1 cellular context compared by ENCODE assay signal in genomic region chr7:108525985-108526767, GRCh38.
TF ChIP-seq lines count a peak whose summit lies in the region.

A gene with protein sequence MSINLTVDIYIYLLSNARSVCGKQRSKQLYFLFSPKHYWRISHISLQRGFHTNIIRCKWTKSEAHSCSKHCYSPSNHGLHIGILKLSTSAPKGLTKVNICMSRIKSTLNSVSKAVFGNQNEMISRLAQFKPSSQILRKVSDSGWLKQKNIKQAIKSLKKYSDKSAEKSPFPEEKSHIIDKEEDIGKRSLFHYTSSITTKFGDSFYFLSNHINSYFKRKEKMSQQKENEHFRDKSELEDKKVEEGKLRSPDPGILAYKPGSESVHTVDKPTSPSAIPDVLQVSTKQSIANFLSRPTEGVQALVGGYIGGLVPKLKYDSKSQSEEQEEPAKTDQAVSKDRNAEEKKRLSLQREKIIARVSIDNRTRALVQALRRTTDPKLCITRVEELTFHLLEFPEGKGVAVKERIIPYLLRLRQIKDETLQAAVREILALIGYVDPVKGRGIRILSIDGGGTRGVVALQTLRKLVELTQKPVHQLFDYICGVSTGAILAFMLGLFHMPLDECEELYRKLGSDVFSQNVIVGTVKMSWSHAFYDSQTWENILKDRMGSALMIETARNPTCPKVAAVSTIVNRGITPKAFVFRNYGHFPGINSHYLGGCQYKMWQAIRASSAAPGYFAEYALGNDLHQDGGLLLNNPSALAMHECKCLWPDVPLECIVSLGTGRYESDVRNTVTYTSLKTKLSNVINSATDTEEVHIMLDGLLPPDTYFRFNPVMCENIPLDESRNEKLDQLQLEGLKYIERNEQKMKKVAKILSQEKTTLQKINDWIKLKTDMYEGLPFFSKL (minus strand): TSS chr7:108526135. CDS start chr7:108515491, 10,644 bp downstream.

TF ChIP-seq in GM12878, 131 proteins besides CTCF, POLR2A, EP300 and RAD21 (continued from another document and continues in another):
- TF ChIP-seq PBX3 (IDR thresholded peaks at IDR 0.05; ENCODE audit: insufficient replicate concordance, low read depth, low read length) (peak; percentile 91), RB1 (IDR thresholded peaks at IDR 0.05; ENCODE audit: borderline replicate concordance) (peak; percentile 98), GABPA (IDR thresholded peaks at IDR 0.05; ENCODE audit: low read depth) (peak; percentile 86), ZNF592 (IDR thresholded peaks at IDR 0.05) (no peak), ZZZ3 (IDR thresholded peaks at IDR 0.05; ENCODE audit: control insufficient read depth, insufficient read length, low read depth) (no peak), ZNF622 (IDR thresholded peaks at IDR 0.05) (no peak), MTA2 (IDR thresholded peaks at IDR 0.05; ENCODE audit: low read depth) (no peak; the same call in 1 of the 2 replicates), YY1 (IDR thresholded peaks at IDR 0.05; ENCODE audit: low read depth, low read length) (peak; percentile 57), ZNF217 (IDR thresholded peaks at IDR 0.05) (no peak), NRF1 (conservative IDR thresholded peaks at IDR 0.05; ENCODE audit: low read depth, low read length) (peak; percentile 52), EZH2 (IDR thresholded peaks at IDR 0.05; ENCODE audit: borderline replicate concordance, control insufficient read depth, low read depth, low read length) (no peak), POLR2AphosphoS2 (IDR thresholded peaks at IDR 0.05; ENCODE audit: low read depth, low read length) (peak; percentile 93), HCFC1 (IDR thresholded peaks at IDR 0.05; ENCODE audit: low read length) (peak; percentile 31), WRNIP1 (IDR thresholded peaks at IDR 0.05; ENCODE audit: borderline replicate concordance, low read depth, low read length) (no peak), BCL3 (IDR thresholded peaks at IDR 0.05; ENCODE audit: borderline replicate concordance, insufficient read depth, low read depth, low read length, poor library complexity, severe bottlenecking) (peak; percentile 24), CHD4 (IDR thresholded peaks at IDR 0.05) (no peak), ESRRA (IDR thresholded peaks at IDR 0.05; ENCODE audit: low read length) (no peak), SPI1 (IDR thresholded peaks at IDR 0.05; ENCODE audit: borderline replicate concordance, insufficient read depth, low read depth, low read length) (peak; percentile 39; the same call in 1 of the 2 replicates), HDAC6 (IDR thresholded peaks at IDR 0.05; ENCODE audit: unreplicated experiment) (no peak), RAD51 (IDR thresholded peaks at IDR 0.05) (no peak), ELK1 (IDR thresholded peaks at IDR 0.05; ENCODE audit: low read depth, low read length) (no peak; the same call in none of the 2 replicates), NFXL1 (IDR thresholded peaks at IDR 0.05; ENCODE audit: borderline replicate concordance) (no peak), FOXM1 (IDR thresholded peaks at IDR 0.05; ENCODE audit: low read depth, low read length) (no peak), MEF2A (IDR thresholded peaks at IDR 0.05; ENCODE audit: insufficient read depth, low read depth, low read length) (0 out of 2 replicates have a peak, but pooled peaks have one; percentile 20), BACH1 (IDR thresholded peaks at IDR 0.05; ENCODE audit: borderline replicate concordance) (0 out of 2 replicates have a peak, but pooled peaks have one; percentile 4), CHD1 (IDR thresholded peaks at IDR 0.05; ENCODE audit: low read depth, low read length) (no peak), SIN3A (IDR thresholded peaks at IDR 0.05; ENCODE audit: low read depth, low read length) (peak; percentile 87)
- TF ChIP-seq, protein P1, sequence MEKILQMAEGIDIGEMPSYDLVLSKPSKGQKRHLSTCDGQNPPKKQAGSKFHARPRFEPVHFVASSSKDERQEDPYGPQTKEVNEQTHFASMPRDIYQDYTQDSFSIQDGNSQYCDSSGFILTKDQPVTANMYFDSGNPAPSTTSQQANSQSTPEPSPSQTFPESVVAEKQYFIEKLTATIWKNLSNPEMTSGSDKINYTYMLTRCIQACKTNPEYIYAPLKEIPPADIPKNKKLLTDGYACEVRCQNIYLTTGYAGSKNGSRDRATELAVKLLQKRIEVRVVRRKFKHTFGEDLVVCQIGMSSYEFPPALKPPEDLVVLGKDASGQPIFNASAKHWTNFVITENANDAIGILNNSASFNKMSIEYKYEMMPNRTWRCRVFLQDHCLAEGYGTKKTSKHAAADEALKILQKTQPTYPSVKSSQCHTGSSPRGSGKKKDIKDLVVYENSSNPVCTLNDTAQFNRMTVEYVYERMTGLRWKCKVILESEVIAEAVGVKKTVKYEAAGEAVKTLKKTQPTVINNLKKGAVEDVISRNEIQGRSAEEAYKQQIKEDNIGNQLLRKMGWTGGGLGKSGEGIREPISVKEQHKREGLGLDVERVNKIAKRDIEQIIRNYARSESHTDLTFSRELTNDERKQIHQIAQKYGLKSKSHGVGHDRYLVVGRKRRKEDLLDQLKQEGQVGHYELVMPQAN (conservative IDR thresholded peaks at IDR 0.05) = peak; percentile 94
- TF ChIP-seq, protein P2, sequence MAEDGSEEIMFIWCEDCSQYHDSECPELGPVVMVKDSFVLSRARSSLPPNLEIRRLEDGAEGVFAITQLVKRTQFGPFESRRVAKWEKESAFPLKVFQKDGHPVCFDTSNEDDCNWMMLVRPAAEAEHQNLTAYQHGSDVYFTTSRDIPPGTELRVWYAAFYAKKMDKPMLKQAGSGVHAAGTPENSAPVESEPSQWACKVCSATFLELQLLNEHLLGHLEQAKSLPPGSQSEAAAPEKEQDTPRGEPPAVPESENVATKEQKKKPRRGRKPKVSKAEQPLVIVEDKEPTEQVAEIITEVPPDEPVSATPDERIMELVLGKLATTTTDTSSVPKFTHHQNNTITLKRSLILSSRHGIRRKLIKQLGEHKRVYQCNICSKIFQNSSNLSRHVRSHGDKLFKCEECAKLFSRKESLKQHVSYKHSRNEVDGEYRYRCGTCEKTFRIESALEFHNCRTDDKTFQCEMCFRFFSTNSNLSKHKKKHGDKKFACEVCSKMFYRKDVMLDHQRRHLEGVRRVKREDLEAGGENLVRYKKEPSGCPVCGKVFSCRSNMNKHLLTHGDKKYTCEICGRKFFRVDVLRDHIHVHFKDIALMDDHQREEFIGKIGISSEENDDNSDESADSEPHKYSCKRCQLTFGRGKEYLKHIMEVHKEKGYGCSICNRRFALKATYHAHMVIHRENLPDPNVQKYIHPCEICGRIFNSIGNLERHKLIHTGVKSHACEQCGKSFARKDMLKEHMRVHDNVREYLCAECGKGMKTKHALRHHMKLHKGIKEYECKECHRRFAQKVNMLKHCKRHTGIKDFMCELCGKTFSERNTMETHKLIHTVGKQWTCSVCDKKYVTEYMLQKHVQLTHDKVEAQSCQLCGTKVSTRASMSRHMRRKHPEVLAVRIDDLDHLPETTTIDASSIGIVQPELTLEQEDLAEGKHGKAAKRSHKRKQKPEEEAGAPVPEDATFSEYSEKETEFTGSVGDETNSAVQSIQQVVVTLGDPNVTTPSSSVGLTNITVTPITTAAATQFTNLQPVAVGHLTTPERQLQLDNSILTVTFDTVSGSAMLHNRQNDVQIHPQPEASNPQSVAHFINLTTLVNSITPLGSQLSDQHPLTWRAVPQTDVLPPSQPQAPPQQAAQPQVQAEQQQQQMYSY (CRISPR knock-in tag; IDR thresholded peaks at IDR 0.05) = no peak
- TF ChIP-seq, protein P3, sequence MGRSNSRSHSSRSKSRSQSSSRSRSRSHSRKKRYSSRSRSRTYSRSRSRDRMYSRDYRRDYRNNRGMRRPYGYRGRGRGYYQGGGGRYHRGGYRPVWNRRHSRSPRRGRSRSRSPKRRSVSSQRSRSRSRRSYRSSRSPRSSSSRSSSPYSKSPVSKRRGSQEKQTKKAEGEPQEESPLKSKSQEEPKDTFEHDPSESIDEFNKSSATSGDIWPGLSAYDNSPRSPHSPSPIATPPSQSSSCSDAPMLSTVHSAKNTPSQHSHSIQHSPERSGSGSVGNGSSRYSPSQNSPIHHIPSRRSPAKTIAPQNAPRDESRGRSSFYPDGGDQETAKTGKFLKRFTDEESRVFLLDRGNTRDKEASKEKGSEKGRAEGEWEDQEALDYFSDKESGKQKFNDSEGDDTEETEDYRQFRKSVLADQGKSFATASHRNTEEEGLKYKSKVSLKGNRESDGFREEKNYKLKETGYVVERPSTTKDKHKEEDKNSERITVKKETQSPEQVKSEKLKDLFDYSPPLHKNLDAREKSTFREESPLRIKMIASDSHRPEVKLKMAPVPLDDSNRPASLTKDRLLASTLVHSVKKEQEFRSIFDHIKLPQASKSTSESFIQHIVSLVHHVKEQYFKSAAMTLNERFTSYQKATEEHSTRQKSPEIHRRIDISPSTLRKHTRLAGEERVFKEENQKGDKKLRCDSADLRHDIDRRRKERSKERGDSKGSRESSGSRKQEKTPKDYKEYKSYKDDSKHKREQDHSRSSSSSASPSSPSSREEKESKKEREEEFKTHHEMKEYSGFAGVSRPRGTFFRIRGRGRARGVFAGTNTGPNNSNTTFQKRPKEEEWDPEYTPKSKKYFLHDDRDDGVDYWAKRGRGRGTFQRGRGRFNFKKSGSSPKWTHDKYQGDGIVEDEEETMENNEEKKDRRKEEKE (IDR thresholded peaks at IDR 0.05) = no peak
- TF ChIP-seq, protein P4, sequence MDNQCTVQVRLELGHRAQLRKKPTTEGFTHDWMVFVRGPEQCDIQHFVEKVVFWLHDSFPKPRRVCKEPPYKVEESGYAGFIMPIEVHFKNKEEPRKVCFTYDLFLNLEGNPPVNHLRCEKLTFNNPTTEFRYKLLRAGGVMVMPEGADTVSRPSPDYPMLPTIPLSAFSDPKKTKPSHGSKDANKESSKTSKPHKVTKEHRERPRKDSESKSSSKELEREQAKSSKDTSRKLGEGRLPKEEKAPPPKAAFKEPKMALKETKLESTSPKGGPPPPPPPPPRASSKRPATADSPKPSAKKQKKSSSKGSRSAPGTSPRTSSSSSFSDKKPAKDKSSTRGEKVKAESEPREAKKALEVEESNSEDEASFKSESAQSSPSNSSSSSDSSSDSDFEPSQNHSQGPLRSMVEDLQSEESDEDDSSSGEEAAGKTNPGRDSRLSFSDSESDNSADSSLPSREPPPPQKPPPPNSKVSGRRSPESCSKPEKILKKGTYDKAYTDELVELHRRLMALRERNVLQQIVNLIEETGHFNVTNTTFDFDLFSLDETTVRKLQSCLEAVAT (IDR thresholded peaks at IDR 0.05) = no peak; the same call in 1 of the 2 replicates
